ENCODE assay signal across 18 cellular contexts in the genomic region with DNA sequence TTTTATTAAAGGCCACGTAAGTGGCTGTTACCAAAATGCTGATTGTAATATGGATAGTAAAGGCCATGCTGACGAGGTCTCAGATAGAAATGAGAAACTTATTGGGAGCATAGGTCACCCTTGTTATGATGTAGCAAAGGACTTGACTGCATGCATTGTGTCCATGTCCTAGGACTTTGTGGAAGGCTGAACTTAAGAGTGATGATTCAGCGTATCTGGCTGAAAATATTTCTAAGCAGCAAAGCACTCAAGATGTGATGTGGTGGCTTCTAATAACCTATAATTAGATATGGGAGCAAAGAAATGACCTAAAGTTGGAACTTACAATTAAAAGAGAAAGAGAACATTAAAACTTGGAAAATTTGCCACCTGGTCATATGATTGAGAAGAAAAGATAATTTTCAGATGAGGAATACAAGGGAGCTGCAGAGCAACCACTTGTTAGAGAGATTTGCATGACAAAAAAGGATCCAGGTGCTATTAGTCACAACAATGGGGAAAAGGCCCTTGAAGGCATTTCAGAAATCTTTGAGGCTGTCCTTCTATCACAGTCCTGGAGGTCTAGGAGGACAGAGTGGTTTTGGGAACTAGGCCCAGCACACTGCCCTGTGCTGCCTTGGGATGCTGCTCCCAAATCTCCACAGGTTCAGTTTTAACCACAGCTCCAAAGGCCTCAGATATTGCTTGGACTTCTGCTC.
DNase-seq lines count a peak whose midpoint lies in the region; ATAC-seq, FAIRE-seq and TF ChIP-seq lines count a peak whose summit lies in the region.
"Had no signal": no experiment of that assay in that cellular context is flagged by ENCODE, and none has a peak within 500 bp of the region (broad histone marks: within the 10 kb centered on the region; RNA-seq: fewer than 3 reads in every experiment).

No MANE protein-coding gene starts in this region.

- peaks cover 11% of the 10 kb centered on the region; the same call in 1 of the 2 replicates for H3K4me1 Mint-ChIP-seq in WTC11
- H3K4me1 Mint-ChIP-seq: B cell; CD4-positive, alpha-beta memory T cell had no signal

- no peak for ATAC-seq in A549
- ATAC-seq in HCT116: 0 out of 2 replicates have a peak, but pooled peaks have one; percentile 25
- ATAC-seq in WTC11: peak; percentile 46
- no peak for ATAC-seq in HG02981 (IDR thresholded peaks at IDR 0.05; ENCODE audit: unreplicated experiment)

- H3K27ac ChIP-seq in A549 (no peak overlapping the region), HCT116 (ENCODE audit: low read depth, low read length) (no peak overlapping the region), WERI-Rb-1 (no peak overlapping the region)
- H3K27ac ChIP-seq: C4-2B had no signal

- H3K4me3 ChIP-seq in A549 (no peak overlapping the region), HCT116 (replicated peaks in 1 of 2; ENCODE audit: low read depth in 1 of 2, low read length in 2 of 2) (no peak overlapping the region), WERI-Rb-1 (ENCODE audit: low read depth, low read length) (no peak overlapping the region)

- TF ChIP-seq RAD21 in A549 (conservative IDR thresholded peaks at IDR 0.05 in 1 of 2, IDR thresholded peaks at IDR 0.05 in 1 of 2): no peak
- no peak for TF ChIP-seq RAD21 in HCT116 (IDR thresholded peaks at IDR 0.05; ENCODE audit: low read depth)

- DNase-seq in A549 (ENCODE audit: low read depth in 1 of 2, low spot score in 1 of 2): no peak
- no peak for DNase-seq in HCT116 (ENCODE audit: low read depth, low spot score)
- no peak for DNase-seq in WTC11 (ENCODE audit: low spot score)
- DNase-seq in iPS DF 4.7 (ENCODE audit: extremely low read depth, low spot score): peak; percentile 3
- no peak for DNase-seq in WERI-Rb-1
- DNase-seq in COLO829 (ENCODE audit: low spot score): no peak
- DNase-seq: CD4-positive, alpha-beta memory T cell; COR-L47; DMS153; DMS79 treated with DMSO at 0.1 percent for 48 hours; GDM1; GOT3; HCEC 1CT had no signal

- peaks cover 31% of the 10 kb centered on the region for H3K36me3 Mint-ChIP-seq in WTC11
- H3K36me3 Mint-ChIP-seq: CD4-positive, alpha-beta memory T cell had no signal

- CTCF ChIA-PET in A549 (lab: Yijun Ruan, JAX): no interaction called here
- CTCF ChIA-PET in HCT116 (lab: Charles Lee): no interaction called here
- CTCF ChIA-PET in WTC11 (lab: Charles Lee): no interaction called here

- no peak overlapping the region for H3K4me3 Mint-ChIP-seq in WTC11
- H3K4me3 Mint-ChIP-seq: B cell; CD4-positive, alpha-beta memory T cell had no signal

- H3K9ac ChIP-seq in HCT116 (ENCODE audit: low read length): no peak overlapping the region

- H3K36me3 ChIP-seq in HCT116 (ENCODE audit: control insufficient read depth in 1 of 2, insufficient read depth in 2 of 2, low read length in 2 of 2) (no peaks in the 10 kb centered on the region), WERI-Rb-1 (no peaks in the 10 kb centered on the region)

- H3K27me3 ChIP-seq in HCT116 (ENCODE audit: insufficient read depth, low read length): no peaks in the 10 kb centered on the region
- H3K27me3 ChIP-seq in WERI-Rb-1 (ENCODE audit: insufficient read depth, low read depth, severe bottlenecking): no peaks in the 10 kb centered on the region

- no peak overlapping the region for H2AFZ ChIP-seq in HCT116 (ENCODE audit: low read depth, low read length, poor library complexity, severe bottlenecking)

- H3K9me3 Mint-ChIP-seq in WTC11: peaks cover 29% of the 10 kb centered on the region

- RAD21 ChIA-PET in HCT116 (lab: Charles Lee; ENCODE audit: low non-redundant PET in 1 of 2, low total read pairs in 2 of 2, uncharacterized antibody in 2 of 2, unreplicated experiment in 2 of 2): no interaction called here

- no TSS peak for BruUV-seq in HCT116 (replicated peaks; lab: Mats Ljungman, UMichigan)

- 0 out of 2 replicates have a peak, but pooled peaks cover 4% of the 10 kb centered on the region for H3K27me3 Mint-ChIP-seq in WTC11 (ENCODE audit: low read depth)
- H3K27me3 Mint-ChIP-seq: B cell; CD4-positive, alpha-beta memory T cell had no signal

- FAIRE-seq in A549 (lab: Jason Lieb, UNC): no peak
- FAIRE-seq: D721Med, GM12892 had no signal

- 3% methylated on average over 3 of the region's 3 CpGs for WGBS in A549 (ENCODE audit: missing lambda C conversion rate)

- H4K20me1 ChIP-seq in HCT116 (ENCODE audit: insufficient read depth): no peaks in the 10 kb centered on the region

- no peaks in the 10 kb centered on the region for H3K79me2 ChIP-seq in HCT116 (ENCODE audit: insufficient read depth, low read length)

- no peaks in the 10 kb centered on the region for H3K9me3 ChIP-seq in A549
- H3K9me3 ChIP-seq in HCT116 (ENCODE audit: control insufficient read depth in 1 of 2, insufficient read depth in 1 of 2, low read depth in 1 of 2, low read length in 2 of 2): no peaks in the 10 kb centered on the region
- no peaks in the 10 kb centered on the region for H3K9me3 ChIP-seq in WERI-Rb-1 (ENCODE audit: severe bottlenecking)

- H3K4me1 ChIP-seq in A549 (no peaks in the 10 kb centered on the region), HCT116 (ENCODE audit: control insufficient read depth in 1 of 2, insufficient read depth in 2 of 2, low read length in 2 of 2) (no peaks in the 10 kb centered on the region)

- intact Hi-C loops in HCT116 (cut with micrococcal nuclease): no loop called here

- no peak for TF ChIP-seq EP300 in A549 (IDR thresholded peaks at IDR 0.05)

- no peak overlapping the region for H3K4me2 ChIP-seq in A549
- H3K4me2 ChIP-seq in HCT116 (ENCODE audit: low read length): no peak overlapping the region

- H3K27ac Mint-ChIP-seq in WTC11: no peak overlapping the region
- H3K27ac Mint-ChIP-seq: B cell; CD4-positive, alpha-beta memory T cell had no signal

- H3K9me2 ChIP-seq in HCT116 (ENCODE audit: insufficient read depth): no peaks in the 10 kb centered on the region

- TF ChIP-seq POLR2A in A549 (IDR thresholded peaks at IDR 0.05; ENCODE audit: low read length): no peak
- TF ChIP-seq POLR2A in HCT116 (IDR thresholded peaks at IDR 0.05; ENCODE audit: borderline replicate concordance, extremely low read depth, insufficient read depth, insufficient read length): no peak

- POLR2A ChIA-PET in A549 (lab: Yijun Ruan, JAX): no interaction called here
- POLR2A ChIA-PET in HCT116 (lab: Charles Lee): no interaction called here
- POLR2A ChIA-PET in WTC11 (lab: Charles Lee): no interaction called here

- no peak for TF ChIP-seq CTCF in A549 (IDR thresholded peaks at IDR 0.05)
- no peak for TF ChIP-seq CTCF in HCT116 (IDR thresholded peaks at IDR 0.05 in 2 of 3, conservative IDR thresholded peaks at IDR 0.05 in 1 of 3; ENCODE audit: borderline replicate concordance in 1 of 3, insufficient read depth in 1 of 3, low read depth in 2 of 3, low read length in 2 of 3)
- TF ChIP-seq CTCF in WTC11 (IDR thresholded peaks at IDR 0.05): no peak
- no peak for TF ChIP-seq CTCF in WERI-Rb-1 (IDR thresholded peaks at IDR 0.05; ENCODE audit: low read depth, low read length)

TF ChIP-seq in A549, 52 proteins besides CTCF, POLR2A, EP300 and RAD21:
- no peak for TF ChIP-seq CEBPB (IDR thresholded peaks at IDR 0.05)
- no peak for TF ChIP-seq SMC3 (IDR thresholded peaks at IDR 0.05)
- TF ChIP-seq ESRRA (IDR thresholded peaks at IDR 0.05; ENCODE audit: borderline replicate concordance, low read length): no peak
- TF ChIP-seq HOXB13 (CRISPR knock-in tag; IDR thresholded peaks at IDR 0.05; ENCODE audit: low read depth): no peak
- no peak for TF ChIP-seq CBX2 (IDR thresholded peaks at IDR 0.05; ENCODE audit: borderline replicate concordance, low read depth)
- peak; percentile 24 for TF ChIP-seq MAFK (IDR thresholded peaks at IDR 0.05; ENCODE audit: partially characterized antibody)
- TF ChIP-seq POLR2AphosphoS2 (conservative IDR thresholded peaks at IDR 0.05; ENCODE audit: low read length): no peak

TF ChIP-seq in HCT116, 20 proteins besides CTCF, POLR2A, EP300 and RAD21:
- no peak for TF ChIP-seq ATF3 (IDR thresholded peaks at IDR 0.05)

TF ChIP-seq in WTC11, 78 proteins besides CTCF, POLR2A, EP300 and RAD21:
- TF ChIP-seq, protein P1, sequence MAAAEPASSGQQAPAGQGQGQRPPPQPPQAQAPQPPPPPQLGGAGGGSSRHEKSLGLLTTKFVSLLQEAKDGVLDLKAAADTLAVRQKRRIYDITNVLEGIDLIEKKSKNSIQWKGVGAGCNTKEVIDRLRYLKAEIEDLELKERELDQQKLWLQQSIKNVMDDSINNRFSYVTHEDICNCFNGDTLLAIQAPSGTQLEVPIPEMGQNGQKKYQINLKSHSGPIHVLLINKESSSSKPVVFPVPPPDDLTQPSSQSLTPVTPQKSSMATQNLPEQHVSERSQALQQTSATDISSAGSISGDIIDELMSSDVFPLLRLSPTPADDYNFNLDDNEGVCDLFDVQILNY (CRISPR knock-in tag; IDR thresholded peaks at IDR 0.05): no peak
- TF ChIP-seq, protein P2, sequence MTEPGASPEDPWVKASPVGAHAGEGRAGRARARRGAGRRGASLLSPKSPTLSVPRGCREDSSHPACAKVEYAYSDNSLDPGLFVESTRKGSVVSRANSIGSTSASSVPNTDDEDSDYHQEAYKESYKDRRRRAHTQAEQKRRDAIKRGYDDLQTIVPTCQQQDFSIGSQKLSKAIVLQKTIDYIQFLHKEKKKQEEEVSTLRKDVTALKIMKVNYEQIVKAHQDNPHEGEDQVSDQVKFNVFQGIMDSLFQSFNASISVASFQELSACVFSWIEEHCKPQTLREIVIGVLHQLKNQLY (CRISPR knock-in tag; IDR thresholded peaks at IDR 0.05): no peak
- TF ChIP-seq ZNF121 (CRISPR knock-in tag; IDR thresholded peaks at IDR 0.05) (peak; percentile 72), ELF4 (CRISPR knock-in tag; IDR thresholded peaks at IDR 0.05; ENCODE audit: low read depth) (no peak)

Comparison
In these comparisons a context has a peak if more than half of its experiments do, and no peak if none do; other contexts are left out.
1. ATAC-seq: peak in HCT116 (single experiment) and WTC11 (single experiment); none in A549 (0 of 2) and HG02981 (single experiment).